Comparison of ENCODE assay signal across 1 cellular context in the genomic region with DNA sequence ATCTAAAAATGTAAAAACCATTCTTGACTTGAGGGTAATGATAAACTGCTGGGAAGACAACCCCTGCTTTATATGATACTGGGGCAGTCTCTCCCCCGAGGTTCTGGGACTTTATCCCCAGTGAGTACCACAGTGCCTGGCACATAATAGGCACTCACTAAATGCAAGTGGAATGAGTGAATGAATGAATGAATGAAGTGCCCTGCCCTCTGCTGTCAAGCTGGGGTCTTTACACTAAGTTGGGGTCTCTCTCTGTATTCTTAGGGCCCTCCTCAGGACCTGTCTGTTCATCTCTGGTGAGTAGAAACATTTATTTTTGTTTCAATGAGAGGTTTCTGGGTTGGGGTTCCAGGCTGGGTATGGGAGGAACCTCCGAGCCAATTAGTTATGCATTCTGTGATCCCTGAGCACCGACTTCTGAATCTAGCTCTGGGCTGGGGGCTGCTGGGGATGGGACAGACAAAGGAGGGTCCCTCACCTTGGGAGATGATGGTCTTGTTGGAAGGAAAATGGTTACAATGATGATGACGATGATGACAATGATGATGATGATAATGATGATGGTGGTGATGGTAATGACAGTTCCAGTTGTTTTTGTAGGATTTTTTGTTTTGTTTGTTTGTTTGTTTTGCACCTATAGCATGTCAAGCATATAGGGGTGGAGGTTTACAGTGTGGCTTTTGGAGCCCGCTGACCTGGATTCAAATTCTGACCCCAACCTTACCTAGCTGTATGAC.
TF ChIP-seq lines count a peak whose summit lies in the region.

No MANE protein-coding gene starts in this region.

TF ChIP-seq in HEK293T, 16 proteins besides CTCF, POLR2A, EP300 and RAD21:
- no peak for TF ChIP-seq TARDBP (IDR thresholded peaks at IDR 0.05)
- TF ChIP-seq, protein P1, sequence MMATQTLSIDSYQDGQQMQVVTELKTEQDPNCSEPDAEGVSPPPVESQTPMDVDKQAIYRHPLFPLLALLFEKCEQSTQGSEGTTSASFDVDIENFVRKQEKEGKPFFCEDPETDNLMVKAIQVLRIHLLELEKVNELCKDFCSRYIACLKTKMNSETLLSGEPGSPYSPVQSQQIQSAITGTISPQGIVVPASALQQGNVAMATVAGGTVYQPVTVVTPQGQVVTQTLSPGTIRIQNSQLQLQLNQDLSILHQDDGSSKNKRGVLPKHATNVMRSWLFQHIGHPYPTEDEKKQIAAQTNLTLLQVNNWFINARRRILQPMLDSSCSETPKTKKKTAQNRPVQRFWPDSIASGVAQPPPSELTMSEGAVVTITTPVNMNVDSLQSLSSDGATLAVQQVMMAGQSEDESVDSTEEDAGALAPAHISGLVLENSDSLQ (IDR thresholded peaks at IDR 0.05) = no peak
- TF ChIP-seq L3MBTL2 (conservative IDR thresholded peaks at IDR 0.05) = no peak
- TF ChIP-seq NFRKB (IDR thresholded peaks at IDR 0.05) = no peak
- TF ChIP-seq FOXM1 (IDR thresholded peaks at IDR 0.05; ENCODE audit: borderline replicate concordance) = no peak
- TF ChIP-seq ZNF384 (IDR thresholded peaks at IDR 0.05) = no peak
- no peak for TF ChIP-seq SUZ12 (IDR thresholded peaks at IDR 0.05)
- TF ChIP-seq CTBP1 (IDR thresholded peaks at IDR 0.05; ENCODE audit: borderline replicate concordance) = no peak
- no peak for TF ChIP-seq FOXK2 (IDR thresholded peaks at IDR 0.05)
- no peak for TF ChIP-seq LEF1 (IDR thresholded peaks at IDR 0.05; ENCODE audit: borderline replicate concordance)
- no peak for TF ChIP-seq SP1 (IDR thresholded peaks at IDR 0.05)
- TF ChIP-seq FOXA1 (IDR thresholded peaks at IDR 0.05) = no peak
- no peak for TF ChIP-seq HDGF (IDR thresholded peaks at IDR 0.05; ENCODE audit: borderline replicate concordance)
- no peak for TF ChIP-seq ELF4 (IDR thresholded peaks at IDR 0.05)
- no peak for TF ChIP-seq ARNT (IDR thresholded peaks at IDR 0.05)
- no peak for TF ChIP-seq BHLHE40 (IDR thresholded peaks at IDR 0.05; ENCODE audit: borderline replicate concordance)
